ENCODE assay signal across 31 cellular contexts in genomic region chr1:47361380-47361779, GRCh38. TPM values are rescaled to one million over a fixed set of nuclear protein-coding genes. Genes with fewer than 3 reads are reported as not detected.
"Had no signal": no experiment of that assay in that cellular context is flagged by ENCODE, and none has a peak within 500 bp of the region (broad histone marks: within the 10 kb centered on the region; RNA-seq: fewer than 3 reads in every experiment).

No MANE protein-coding gene starts in this region.

- DNase-seq: stimulated activated CD4-positive, alpha-beta T cell treated with anti-CD3 and anti-CD28 coated beads, Interleukin-2, amount 100 ng/mL, for 48 hours; stimulated activated CD4-positive, alpha-beta T cell treated with anti-CD3 and anti-CD28 coated beads, Interleukin-4, amount 100 ng/mL, for 1 hour; stimulated activated CD4-positive, alpha-beta T cell treated with anti-CD3 and anti-CD28 coated beads, Interleukin-4, amount 100 ng/mL, for 24 hours; stimulated activated CD4-positive, alpha-beta T cell treated with anti-CD3 and anti-CD28 coated beads, Interleukin-4, amount 100 ng/mL, for 4 hours; stimulated activated CD8-positive, alpha-beta memory T cell treated with anti-CD3 and anti-CD28 coated beads, Interleukin-4, amount 100 ng/mL, for 48 hours; stimulated activated naive B cell treated with anti-CD40 and anti-IgM and Interleukin-4, amounts not matched to agents 10 μg/mL and 1 μg/mL and 100 μg/mL, for 72 hours; stimulated activated naive CD4-positive, alpha-beta T cell; stimulated activated naive CD4-positive, alpha-beta T cell treated with Interleukin-2 at 50 U/mL for 16 hours; stimulated activated naive CD8-positive, alpha-beta T cell treated with anti-CD3 and anti-CD28 coated beads, Interleukin-15, amount 100 ng/mL, for 72 hours; stimulated activated naive CD8-positive, alpha-beta T cell treated with anti-CD3 and anti-CD28 coated beads, Interleukin-15, Interleukin-2, amounts not matched to agents 100 U/mL and 50 U/mL, for 24 hours; stomach; substantia nigra; testis; thyroid gland; tibial artery; transverse colon; trophoblast cell; upper lobe of left lung; upper lobe of right lung; uterus had no signal

- FAIRE-seq: urothelium cell line had no signal

- H3K36me3 ChIP-seq: suprapubic skin, thoracic aorta, thyroid gland, tibial artery, transverse colon, upper lobe of left lung, upper lobe of right lung, uterus, vagina had no signal

- H3K9me3 ChIP-seq: stomach, suprapubic skin, testis, thoracic aorta, thyroid gland, tibial artery, tibial nerve, transverse colon, upper lobe of left lung, upper lobe of right lung, uterus, vagina had no signal

- H3K27me3 ChIP-seq: stomach, suprapubic skin, testis, thyroid gland, tibial artery, tibial nerve, transverse colon, upper lobe of left lung, upper lobe of right lung, uterus, vagina had no signal

- H3K4me1 ChIP-seq: stomach, suprapubic skin, testis, thyroid gland, upper lobe of right lung, uterus had no signal

- H3K27ac ChIP-seq: stomach, suprapubic skin, testis, thoracic aorta, thyroid gland, tibial artery, tibial nerve, transverse colon, upper lobe of left lung, upper lobe of right lung, uterus, vagina had no signal

- ATAC-seq: stimulated activated effector memory CD8-positive, alpha-beta T cell treated with anti-CD3 and anti-CD28 coated beads, Interleukin-12 subunit alpha, Interleukin-12 subunit beta, amount 100 ng/mL, for 72 hours; stimulated activated memory B cell treated with anti-CD40 and anti-IgM and Interleukin-4, amounts not matched to agents 10 μg/mL and 1 μg/mL and 100 μg/mL, for 72 hours; stimulated activated naive B cell treated with anti-CD40 and anti-IgM and Interleukin-4, amounts not matched to agents 10 μg/mL and 1 μg/mL and 100 μg/mL, for 72 hours; stimulated activated naive CD8-positive, alpha-beta T cell treated with anti-CD3 and anti-CD28 coated beads, Interleukin-15, amount 100 ng/mL, for 72 hours; stimulated activated naive CD8-positive, alpha-beta T cell treated with anti-CD3 and anti-CD28 coated beads, Interleukin-15, Interleukin-2, amounts not matched to agents 100 U/mL and 50 U/mL, for 24 hours; upper lobe of right lung had no signal

- H3K4me3 ChIP-seq: stomach, suprapubic skin, testis, thoracic aorta, thyroid gland, tibial artery, tibial nerve, transverse colon, upper lobe of left lung, upper lobe of right lung, uterus, vagina had no signal

RNA-seq across cellular contexts. Expression of gene FOXE3, which starts 54.7 kb away (rescaled TPM):
- total RNA-seq: stomach, subcutaneous adipose tissue, suprapubic skin, temporal lobe, thyroid gland, transverse colon, upper lobe of left lung, upper lobe of right lung, ureter, urinary bladder, vagina had no signal
- polyA plus RNA-seq: stomach, urinary bladder had no signal
